10 cellular contexts compared by ENCODE assay signal in genomic region chr6:52881662-52881995, GRCh38. TPM values are rescaled to one million over a fixed set of nuclear protein-coding genes. Genes with fewer than 3 reads are reported as not detected.
DNase-seq lines count a peak whose midpoint lies in the region; ATAC-seq, FAIRE-seq and TF ChIP-seq lines count a peak whose summit lies in the region.
"Had no signal": no experiment of that assay in that cellular context is flagged by ENCODE, and none has a peak within 500 bp of the region (broad histone marks: within the 10 kb centered on the region; RNA-seq: fewer than 3 reads in every experiment).

No MANE protein-coding gene starts in this region.

- TF ChIP-seq CTCF in astrocyte (IDR thresholded peaks at IDR 0.05; ENCODE audit: insufficient read depth, low read depth, low read length) (no peak), thoracic aorta (IDR thresholded peaks at IDR 0.05) (no peak)

- peaks cover 18% of the 10 kb centered on the region for H3K4me1 ChIP-seq in astrocyte (ENCODE audit: insufficient read depth, low read length)
- no peaks in the 10 kb centered on the region for H3K4me1 ChIP-seq in thoracic aorta (ENCODE audit: control insufficient read depth in 1 of 2, low read depth in 2 of 2)

- H3K9ac ChIP-seq in astrocyte (ENCODE audit: low read length) = no peak overlapping the region

- peak overlapping the region; percentile 96 for H2AFZ ChIP-seq in astrocyte (ENCODE audit: low read depth, low read length)

- no peak overlapping the region for H3K27ac Mint-ChIP-seq in activated T-cell treated with anti-CD3 and anti-CD28 coated beads, Interleukin-2, amount 50 U/mL, for 24 hours
- H3K27ac Mint-ChIP-seq in astrocyte (ENCODE audit: unreplicated experiment) (no peak overlapping the region), memory B cell (no peak overlapping the region)

- H3K79me2 ChIP-seq in astrocyte (ENCODE audit: insufficient read depth, low read length) = no peaks in the 10 kb centered on the region

- H3K9me3 Mint-ChIP-seq in activated T-cell treated with anti-CD3 and anti-CD28 coated beads, Interleukin-2, amount 50 U/mL, for 24 hours = no peaks in the 10 kb centered on the region
- no peaks in the 10 kb centered on the region for H3K9me3 Mint-ChIP-seq in astrocyte (ENCODE audit: unreplicated experiment)
- no peaks in the 10 kb centered on the region for H3K9me3 Mint-ChIP-seq in memory B cell

- no peaks in the 10 kb centered on the region for H3K9me3 ChIP-seq in astrocyte (ENCODE audit: insufficient read depth, low read depth, low read length)
- no peaks in the 10 kb centered on the region for H3K9me3 ChIP-seq in thoracic aorta

- no peaks in the 10 kb centered on the region for H4K20me1 ChIP-seq in astrocyte (ENCODE audit: insufficient read depth, low read length)

- H3K27ac ChIP-seq in astrocyte (ENCODE audit: low read depth, low read length) (no peak overlapping the region), thoracic aorta (no peak overlapping the region)

- no peaks in the 10 kb centered on the region for H3K36me3 Mint-ChIP-seq in activated T-cell treated with anti-CD3 and anti-CD28 coated beads, Interleukin-2, amount 50 U/mL, for 24 hours (ENCODE audit: low read depth)
- H3K36me3 Mint-ChIP-seq in astrocyte (ENCODE audit: low read depth, unreplicated experiment) (peaks cover 1% of the 10 kb centered on the region), memory B cell (no peaks in the 10 kb centered on the region)

- no peak for ATAC-seq in memory B cell (ENCODE audit: low read depth)
- no peak for ATAC-seq in thoracic aorta (ENCODE audit: insufficient number of reproducible peaks, low FRiP score, low read depth)
- ATAC-seq in GM21367 (IDR thresholded peaks at IDR 0.05; ENCODE audit: unreplicated experiment) = no peak

- DNase-seq in activated T-cell treated with anti-CD3 and anti-CD28 coated beads, Interleukin-2, amount 50 U/mL, for 24 hours = no peak
- DNase-seq in activated T-cell treated with anti-CD3 and anti-CD28 coated beads, Interleukin-2, amount 50 U/mL, for 48 hours = no peak
- DNase-seq in astrocyte (ENCODE audit: low read depth) (no peak), memory B cell (ENCODE audit: low spot score in 2 of 2) (no peak), thoracic aorta (ENCODE audit: low spot score) (no peak), NCI-H2196 treated with DMSO at 0.1 percent for 48 hours (lab: John Stamatoyannopoulos, UW; ENCODE audit: unreplicated experiment) (no peak), DMS53 treated with DMSO at 0.1 percent for 48 hours (lab: John Stamatoyannopoulos, UW; ENCODE audit: unreplicated experiment) (no peak)

- H3K4me1 Mint-ChIP-seq in activated T-cell treated with anti-CD3 and anti-CD28 coated beads, Interleukin-2, amount 50 U/mL, for 24 hours (ENCODE audit: low read depth) = peaks cover 25% of the 10 kb centered on the region
- H3K4me1 Mint-ChIP-seq in astrocyte (ENCODE audit: low read depth, unreplicated experiment) (peaks cover 22% of the 10 kb centered on the region), memory B cell (peaks cover 6% of the 10 kb centered on the region)

- H3K36me3 ChIP-seq in astrocyte (ENCODE audit: insufficient read depth, low read length) (no peaks in the 10 kb centered on the region), thoracic aorta (no peaks in the 10 kb centered on the region)

- H3K27me3 Mint-ChIP-seq in activated T-cell treated with anti-CD3 and anti-CD28 coated beads, Interleukin-2, amount 50 U/mL, for 24 hours = peaks cover 2% of the 10 kb centered on the region
- H3K27me3 Mint-ChIP-seq in astrocyte (ENCODE audit: low read depth, unreplicated experiment) = peaks cover 5% of the 10 kb centered on the region
- H3K27me3 Mint-ChIP-seq in memory B cell = no peaks in the 10 kb centered on the region

- no peak overlapping the region for H3K4me3 ChIP-seq in astrocyte (ENCODE audit: insufficient read depth, low read depth, low read length)
- H3K4me3 ChIP-seq in thoracic aorta = peak overlapping the region; percentile 75

- H3K4me2 ChIP-seq in astrocyte (ENCODE audit: low read length) = peak overlapping the region; percentile 88

- H3K27me3 ChIP-seq in astrocyte (ENCODE audit: insufficient read depth, low read length) = no peaks in the 10 kb centered on the region
- no peaks in the 10 kb centered on the region for H3K27me3 ChIP-seq in thoracic aorta (replicated peaks; ENCODE audit: insufficient read depth)

- H3K4me3 Mint-ChIP-seq in activated T-cell treated with anti-CD3 and anti-CD28 coated beads, Interleukin-2, amount 50 U/mL, for 24 hours = peak overlapping the region; percentile 76
- H3K4me3 Mint-ChIP-seq in astrocyte (ENCODE audit: unreplicated experiment) = no peak overlapping the region
- peak overlapping the region; percentile 84 for H3K4me3 Mint-ChIP-seq in memory B cell

- FAIRE-seq in astrocyte (lab: Jason Lieb, UNC) = no peak
- FAIRE-seq: endometrium had no signal

RNA-seq across cellular contexts. Expression of gene GSTA3, which starts 27.9 kb away (rescaled TPM):
- not detected in 2 replicates for total RNA-seq in astrocyte
- not detected for total RNA-seq in thoracic aorta
- total RNA-seq: mucosa of gallbladder had no signal

RNA-seq across cellular contexts. Expression of gene GSTA5, which starts 41.0 kb away (rescaled TPM):
- total RNA-seq in astrocyte (not detected in 2 replicates), thoracic aorta (not detected)
- total RNA-seq: mucosa of gallbladder had no signal
